Comparison of ENCODE assay signal across 8 cellular contexts in genomic region chr2:85132834-85133637, GRCh38. TPM values are rescaled to one million over a fixed set of nuclear protein-coding genes. Genes with fewer than 3 reads are reported as not detected.
DNase-seq lines count a peak whose midpoint lies in the region; ATAC-seq, FAIRE-seq and TF ChIP-seq lines count a peak whose summit lies in the region.

Gene TCF7L1 (plus strand): TSS chr2:85133392. CDS start chr2:85133685, 293 bp downstream.

- peaks cover 6% of the 10 kb centered on the region for H3K4me1 ChIP-seq in CD8-positive, alpha-beta memory T cell (ENCODE audit: insufficient read depth, low read length)
- H3K4me1 ChIP-seq in adrenal gland (replicated peaks in 1 of 2), result peaks cover 3 to 8% of the 10 kb centered on the region in 2 donors
- peaks cover 8% of the 10 kb centered on the region for H3K4me1 ChIP-seq in cardiac muscle cell (ENCODE audit: low read depth)

- no peaks in the 10 kb centered on the region for H3K36me3 ChIP-seq in CD8-positive, alpha-beta memory T cell (ENCODE audit: insufficient read depth, low read length)
- no peaks in the 10 kb centered on the region for H3K36me3 ChIP-seq in adrenal gland (replicated peaks in 1 of 2)
- H3K36me3 ChIP-seq in cardiac muscle cell, result no peaks in the 10 kb centered on the region

- ATAC-seq in omental fat pad (ENCODE audit: low FRiP score) (peak; percentile 93), HG02610 (IDR thresholded peaks at IDR 0.05; ENCODE audit: unreplicated experiment) (no peak), GM21390 (IDR thresholded peaks at IDR 0.05; ENCODE audit: unreplicated experiment) (no peak)

- peak within 1 kb of the TSS; percentile 19 for H3K4me3 ChIP-seq in CD8-positive, alpha-beta memory T cell (ENCODE audit: low read length)
- H3K4me3 ChIP-seq in adrenal gland (peak within 1 kb of the TSS in 3 of 4 donors; percentile 45 to 86 (median 78)), cardiac muscle cell (peak within 1 kb of the TSS; percentile 65)

- H3K9me3 Mint-ChIP-seq in CD8-positive, alpha-beta memory T cell, result no peaks in the 10 kb centered on the region

- WGBS in adrenal gland, 4 donors, result 0 to 1% (median 0%) methylated on average over 24 to 91 of the region's 91 CpGs

- H3K27ac ChIP-seq in CD8-positive, alpha-beta memory T cell (ENCODE audit: low read depth, low read length), result no peak within 1 kb of the TSS
- H3K27ac ChIP-seq in adrenal gland, result peak within 1 kb of the TSS in 3 of 5 donors; percentile 47 to 79 (median 61)
- H3K27ac ChIP-seq in cardiac muscle cell, result peak within 1 kb of the TSS; percentile 56

- peaks cover 0 to 5% (median 0%) of the 10 kb centered on the region in 3 donors for H3K36me3 Mint-ChIP-seq in CD8-positive, alpha-beta memory T cell

- H3K4me1 Mint-ChIP-seq in CD8-positive, alpha-beta memory T cell, result peaks cover 2 to 19% (median 8%) of the 10 kb centered on the region in 3 donors

- TF ChIP-seq POLR2A in H54 (IDR thresholded peaks at IDR 0.05; ENCODE audit: low read depth, low read length) (no peak), adrenal gland (IDR thresholded peaks at IDR 0.05) (no peak)

- H3K27me3 Mint-ChIP-seq in CD8-positive, alpha-beta memory T cell, result peaks cover 42 to 67% of the 10 kb centered on the region in 2 donors

- TF ChIP-seq CTCF in adrenal gland (IDR thresholded peaks at IDR 0.05) (peak; percentile 33 to 75 (median 58)), cardiac muscle cell (IDR thresholded peaks at IDR 0.05; ENCODE audit: low read depth, low read length) (peak; percentile 89), omental fat pad (IDR thresholded peaks at IDR 0.05) (peak in 2 of 3 donors; percentile 63 to 69)

- H3K9me3 ChIP-seq in CD8-positive, alpha-beta memory T cell (ENCODE audit: low read length), result no peaks in the 10 kb centered on the region
- H3K9me3 ChIP-seq in adrenal gland (replicated peaks in 1 of 3) (no peaks in the 10 kb centered on the region), cardiac muscle cell (ENCODE audit: low read depth) (no peaks in the 10 kb centered on the region)

- no peak within 1 kb of the TSS for H3K27ac Mint-ChIP-seq in CD8-positive, alpha-beta memory T cell

- peak in 3 of 5 donors; percentile 6 to 50 (median 8) for DNase-seq in CD8-positive, alpha-beta memory T cell
- DNase-seq in H54 (ENCODE audit: insufficient read length, low spot score), result peak; percentile 92
- DNase-seq in NCI-H774 (lab: John Stamatoyannopoulos, UW), result peak; percentile 34
- peak; percentile 43 to 83 (median 68) for DNase-seq in adrenal gland
- DNase-seq in cardiac muscle cell (ENCODE audit: low read depth in 1 of 2, low spot score in 1 of 2), result peak; percentile 91 to 94
- peak; percentile 53 for DNase-seq in omental fat pad (ENCODE audit: low spot score)

- CTCF ChIA-PET in CD8-positive, alpha-beta memory T cell (lab: Charles Lee), result no interaction called here

- peak within 1 kb of the TSS; percentile 67 to 77 (median 70) for H3K4me3 Mint-ChIP-seq in CD8-positive, alpha-beta memory T cell

- POLR2A ChIA-PET in CD8-positive, alpha-beta memory T cell (lab: Charles Lee), result no interaction called here

- intact Hi-C loops in adrenal gland (cut with DNase I), result loop anchor here (5.0 kb wide), 2 partner anchors 149 to 154 kb away; no protein-coding TSS in a partner anchor

- peaks cover 12% of the 10 kb centered on the region for H3K27me3 ChIP-seq in CD8-positive, alpha-beta memory T cell (ENCODE audit: insufficient read depth, low read length, poor library complexity, severe bottlenecking)
- no peaks in the 10 kb centered on the region for H3K27me3 ChIP-seq in adrenal gland
- H3K27me3 ChIP-seq in cardiac muscle cell, result peaks cover 8% of the 10 kb centered on the region

- no peak for FAIRE-seq in H54 (lab: Jason Lieb, UNC)

RNA-seq across cellular contexts. Expression of gene TCF7L1, which starts in this region (rescaled TPM):
- total RNA-seq in CD8-positive, alpha-beta memory T cell, result not detected
- polyA plus RNA-seq in CD8-positive, alpha-beta memory T cell, result 0.07 TPM
- total RNA-seq in adrenal gland, result 1 to 10 TPM in 7 of 8 donors, under 1 TPM in 1; 0.36 to 6.3 (median 3.2) TPM
- 1 to 10 TPM; 2.1 to 8.9 (median 6.1) TPM for polyA plus RNA-seq in adrenal gland
- 1.5 and 5.3 TPM in 2 replicates for total RNA-seq in cardiac muscle cell
- 10.0 and 19.0 TPM in 2 replicates for polyA plus RNA-seq in cardiac muscle cell
- 10 to 100 TPM in 1 of 4 donors, 1 to 10 TPM in 3; 2.1 to 14.0 (median 3.9) TPM for total RNA-seq in omental fat pad

Comparison
In these comparisons a context has a peak if more than half of its experiments do, and no peak if none do; other contexts are left out.
1. Peak in DNase-seq and H3K4me3 ChIP-seq in CD8-positive, alpha-beta memory T cell; RNA of the gene not detected or under 1 TPM.
2. DNase-seq: peak in every context shown above with its lines; median percentile 92 in cardiac muscle cell; 92 in H54; 68 in adrenal gland; 53 in omental fat pad; 34 in NCI-H774; 8 in CD8-positive, alpha-beta memory T cell.
3. H3K4me3 ChIP-seq: peak in every context shown above with its lines; median percentile 78 in adrenal gland; 65 in cardiac muscle cell; 19 in CD8-positive, alpha-beta memory T cell.